In genomic region chr7:44977956-44978355, GRCh38 we compare ENCODE assay signal across 9 cellular contexts. TPM values are rescaled to one million over a fixed set of nuclear protein-coding genes. Genes with fewer than 3 reads are reported as not detected.
A peak's percentile ranks its signal among the peaks of the same experiment; 100 is the strongest.
DNase-seq lines count a peak whose midpoint lies in the region; ATAC-seq and TF ChIP-seq lines count a peak whose summit lies in the region.
"Had no signal": no experiment of that assay in that cellular context is flagged by ENCODE, and none has a peak within 500 bp of the region (broad histone marks: within the 10 kb centered on the region; RNA-seq: fewer than 3 reads in every experiment).

No MANE protein-coding gene starts in this region.

- peaks cover 91% of the 10 kb centered on the region for H3K36me3 ChIP-seq in DOHH2 (ENCODE audit: control insufficient read depth, low read length)
- H3K36me3 ChIP-seq in Karpas-422 (ENCODE audit: insufficient read depth, low read length) = peaks cover 35% of the 10 kb centered on the region
- peaks cover 8% of the 10 kb centered on the region; the same call in 1 of the 2 replicates for H3K36me3 ChIP-seq in PC-9 (ENCODE audit: low read depth)

- H2AFZ ChIP-seq in Karpas-422 (ENCODE audit: low read length) (no peak overlapping the region), PC-9 (no peak overlapping the region)

- intact Hi-C loops in posterior vena cava (cut with DNase I) (loop anchor here (10.0 kb wide), 2 partner anchors 127 to 157 kb away; no protein-coding TSS in a partner anchor), PC-9 (cut with micrococcal nuclease; ENCODE audit: unreplicated experiment) (no loop called here)

- POLR2A ChIA-PET in PC-9 (lab: Charles Lee; ENCODE audit: unreplicated experiment) = interaction anchor here (0.6 kb wide), 1 partner anchor 88 kb away, joined by 7 read pairs; no protein-coding TSS in a partner anchor

- H3K27me3 Mint-ChIP-seq in activated naive CD8-positive, alpha-beta T cell = no peaks in the 10 kb centered on the region

- peak overlapping the region; percentile 99 for H3K27ac Mint-ChIP-seq in activated naive CD8-positive, alpha-beta T cell
- H3K27ac Mint-ChIP-seq: HFFc6 had no signal

- peaks cover 3% of the 10 kb centered on the region for H3K36me3 Mint-ChIP-seq in activated naive CD8-positive, alpha-beta T cell

- peak; percentile 60 for DNase-seq in Karpas-422
- DNase-seq in posterior vena cava (ENCODE audit: low spot score) = peak; percentile 78
- DNase-seq in HK-2 (ENCODE audit: unreplicated experiment) = no peak
- no peak for DNase-seq in PC-9
- DNase-seq: amniotic stem cell, HFFc6 had no signal

- peaks cover 77% of the 10 kb centered on the region for H3K4me1 Mint-ChIP-seq in activated naive CD8-positive, alpha-beta T cell (ENCODE audit: low read depth)

- H3K4me1 ChIP-seq in DOHH2 (ENCODE audit: control insufficient read depth, low read length) = peaks cover 96% of the 10 kb centered on the region
- peaks cover 70% of the 10 kb centered on the region for H3K4me1 ChIP-seq in Karpas-422 (ENCODE audit: low read length)
- H3K4me1 ChIP-seq in PC-9 (replicated peaks; ENCODE audit: insufficient read depth) = no peaks in the 10 kb centered on the region

- TF ChIP-seq CTCF in DOHH2 (IDR thresholded peaks at IDR 0.05; ENCODE audit: low read depth, low read length, poor library complexity, severe bottlenecking) (no peak), PC-9 (conservative IDR thresholded peaks at IDR 0.05) (no peak)

- ATAC-seq in GM21423 (IDR thresholded peaks at IDR 0.05; ENCODE audit: unreplicated experiment) = no peak

- H3F3A ChIP-seq in DOHH2 (ENCODE audit: control insufficient read depth, insufficient read depth) (peaks cover 36% of the 10 kb centered on the region), PC-9 (ENCODE audit: insufficient read depth, low read depth) (peaks cover 38% of the 10 kb centered on the region)

- H3K4me2 ChIP-seq in DOHH2 (ENCODE audit: low read length) (peak overlapping the region; percentile 97), Karpas-422 (ENCODE audit: low read depth, low read length, poor library complexity, severe bottlenecking) (peak overlapping the region; percentile 98), PC-9 (no peak overlapping the region)

- peak overlapping the region; percentile 91 for H3K4me3 ChIP-seq in DOHH2 (ENCODE audit: low read length)
- H3K4me3 ChIP-seq in Karpas-422 (ENCODE audit: low read length) = peak overlapping the region; percentile 87
- H3K4me3 ChIP-seq in PC-9 = no peak overlapping the region

- CTCF ChIA-PET in PC-9 (lab: Charles Lee) = no interaction called here

- H3K9me3 ChIP-seq in DOHH2 (ENCODE audit: control insufficient read depth, insufficient read depth, low read length) (no peaks in the 10 kb centered on the region), Karpas-422 (ENCODE audit: low read length) (no peaks in the 10 kb centered on the region), PC-9 (ENCODE audit: insufficient read depth, low read depth) (no peaks in the 10 kb centered on the region)

- H4K20me1 ChIP-seq in DOHH2 (ENCODE audit: control insufficient read depth, insufficient read depth, low read depth, low read length) (no peaks in the 10 kb centered on the region), Karpas-422 (ENCODE audit: insufficient read depth, low read depth, low read length) (peaks cover under 1% of the 10 kb centered on the region; the same call in 1 of the 2 replicates), PC-9 (ENCODE audit: insufficient read depth) (peaks cover 9% of the 10 kb centered on the region)

- H3K9me3 Mint-ChIP-seq in activated naive CD8-positive, alpha-beta T cell (ENCODE audit: low read depth) = no peaks in the 10 kb centered on the region
- H3K9me3 Mint-ChIP-seq: HFFc6 had no signal

- peak overlapping the region; percentile 92 for H3K4me3 Mint-ChIP-seq in activated naive CD8-positive, alpha-beta T cell
- H3K4me3 Mint-ChIP-seq: HFFc6 had no signal

- H3K27me3 ChIP-seq in DOHH2 (ENCODE audit: control insufficient read depth, low read length) (no peaks in the 10 kb centered on the region), Karpas-422 (ENCODE audit: low read length) (no peaks in the 10 kb centered on the region), PC-9 (ENCODE audit: insufficient read depth, low read depth) (no peaks in the 10 kb centered on the region)

- H3K79me2 ChIP-seq in DOHH2 (ENCODE audit: control insufficient read depth, low read length) (peaks cover 61% of the 10 kb centered on the region), Karpas-422 (ENCODE audit: low read length) (peaks cover 38% of the 10 kb centered on the region), PC-9 (ENCODE audit: low read depth) (peaks cover under 1% of the 10 kb centered on the region; the same call in 1 of the 2 replicates)

- peak overlapping the region; percentile 97 for H3K9ac ChIP-seq in Karpas-422 (ENCODE audit: low read length)

- H3K9me2 ChIP-seq in DOHH2 (replicated peaks; ENCODE audit: control insufficient read depth, low read length) (no peaks in the 10 kb centered on the region), Karpas-422 (replicated peaks; ENCODE audit: insufficient read depth, low read length) (no peaks in the 10 kb centered on the region), PC-9 (ENCODE audit: insufficient read depth) (no peaks in the 10 kb centered on the region)

- no TSS peak for BruUV-seq in PC-9 (replicated peaks; lab: Mats Ljungman, UMichigan)

- H3K27ac ChIP-seq in DOHH2 (ENCODE audit: low read depth, low read length) (peak overlapping the region; percentile 94), Karpas-422 (ENCODE audit: low read length) (peak overlapping the region; percentile 95), PC-9 (no peak overlapping the region)

RNA-seq across cellular contexts. Expression of gene MYO1G, which starts 0.9 kb away (rescaled TPM):
- total RNA-seq in Karpas-422 (2014; rRNA removed; shearing (Covaris generic); ENCODE audit: low replicate concordance) = 62.4 and 130 TPM in 2 replicates
- 1 to 10 TPM; 4.9 to 6.3 TPM for total RNA-seq in posterior vena cava
- total RNA-seq in PC-9 (2021) = 0.24 and 0.28 TPM in 2 replicates
- total RNA-seq: HFFc6 had no signal

RNA-seq across cellular contexts. Expression of gene CCM2, which starts 22.0 kb away (rescaled TPM):
- total RNA-seq in Karpas-422 (2014; rRNA removed; shearing (Covaris generic); ENCODE audit: low replicate concordance) = 42.5 and 78.8 TPM in 2 replicates
- total RNA-seq in posterior vena cava (10 to 100 TPM; 31.8 to 36.9 TPM), PC-9 (2021) (48.1 and 54.2 TPM in 2 replicates)

Comparison
In these comparisons a context has a peak if more than half of its experiments do, and no peak if none do; other contexts are left out.
1. DNase-seq: peak in Karpas-422 (single experiment) and posterior vena cava (single experiment); none in HK-2 (single experiment) and PC-9 (0 of 2).